In the genomic region with DNA sequence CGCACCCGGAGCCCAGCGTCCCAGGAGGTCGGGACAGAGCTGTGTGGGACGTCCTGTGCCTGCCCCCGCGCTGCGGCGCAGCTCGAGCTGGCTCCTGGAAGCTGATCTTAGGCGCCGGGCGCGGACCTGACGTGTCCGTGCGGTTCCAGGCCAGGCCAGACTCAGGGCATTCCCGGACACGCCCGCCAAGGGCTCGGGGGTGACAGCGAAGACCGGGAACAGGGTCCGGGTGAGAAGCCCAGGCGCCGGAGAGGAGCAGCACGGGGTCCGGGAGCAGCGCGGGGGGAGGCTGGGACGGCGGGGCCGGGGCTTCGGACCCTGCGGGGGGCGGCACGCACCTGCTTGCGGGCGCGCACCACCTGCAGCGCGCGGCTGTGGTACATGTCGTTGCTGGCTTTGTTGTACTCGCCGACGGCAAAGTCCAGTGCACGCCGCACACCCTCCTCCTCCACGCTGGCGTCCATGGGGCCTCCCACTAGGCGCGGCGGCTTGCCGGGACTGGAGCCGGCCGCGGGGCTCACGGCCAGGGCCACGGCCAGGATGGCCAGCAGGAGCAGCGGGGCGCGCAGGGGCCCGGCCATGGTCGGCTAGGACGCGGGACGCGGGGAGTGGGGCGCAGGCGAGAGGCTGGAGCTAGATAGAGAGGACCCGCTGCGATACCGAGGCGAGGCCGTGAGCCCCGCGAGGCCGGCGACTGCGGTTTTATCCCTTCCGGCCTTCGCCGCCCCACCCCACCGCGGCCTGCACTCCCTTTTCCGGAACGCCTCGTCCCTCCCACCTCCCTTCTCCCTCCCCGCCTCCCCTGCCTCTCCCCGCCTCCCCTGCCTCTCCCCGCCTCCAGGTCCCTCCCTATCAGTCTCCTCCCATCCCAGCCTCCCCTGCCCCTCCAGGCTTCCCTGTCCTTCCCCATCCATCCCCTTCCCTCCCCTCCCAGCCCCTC, we compare ENCODE assay signal across 8 cellular contexts.
DNase-seq lines count a peak whose midpoint lies in the region; ATAC-seq lines count a peak whose summit lies in the region.

A gene with protein sequence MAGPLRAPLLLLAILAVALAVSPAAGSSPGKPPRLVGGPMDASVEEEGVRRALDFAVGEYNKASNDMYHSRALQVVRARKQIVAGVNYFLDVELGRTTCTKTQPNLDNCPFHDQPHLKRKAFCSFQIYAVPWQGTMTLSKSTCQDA (minus strand): TSS at position 674 of the 940 bp plus-strand sequence. CDS start 93 bp downstream, at position 581.

- peak within 1 kb of the TSS; percentile 86 for H3K9ac ChIP-seq in HUES6 (ENCODE audit: low read length)

- no peak within 1 kb of the TSS; the same call in 1 of the 2 replicates for H3K27ac ChIP-seq in HUES6 (ENCODE audit: low read depth, low read length)

- peak; percentile 57 for ATAC-seq in GM21423 (IDR thresholded peaks at IDR 0.05; ENCODE audit: unreplicated experiment)
- ATAC-seq in central memory CD8-positive, alpha-beta T cell (replicated peaks; ENCODE audit: extremely low read depth, poor library complexity, severe bottlenecking), result no peak
- ATAC-seq in HG03378 (IDR thresholded peaks at IDR 0.05; ENCODE audit: unreplicated experiment), result no peak

- H3K27me3 Mint-ChIP-seq in central memory CD8-positive, alpha-beta T cell, result peaks cover 22% of the 10 kb centered on the region

- peaks cover 8% of the 10 kb centered on the region for H3K4me1 Mint-ChIP-seq in central memory CD8-positive, alpha-beta T cell

- no peaks in the 10 kb centered on the region for H3K9me3 Mint-ChIP-seq in central memory CD8-positive, alpha-beta T cell

- peaks cover 11% of the 10 kb centered on the region for H3K36me3 ChIP-seq in HUES6 (ENCODE audit: control insufficient read depth, insufficient read depth, low read length)

- peaks cover 9% of the 10 kb centered on the region for H3K27me3 ChIP-seq in HUES6 (ENCODE audit: control insufficient read depth, insufficient read depth, low read length)

- DNase-seq in EH (ENCODE audit: low read depth), result peak; percentile 92
- DNase-seq in OCI-M1 (lab: John Stamatoyannopoulos, UW), result peak; percentile 91
- no peak for DNase-seq in central memory CD8-positive, alpha-beta T cell (ENCODE audit: low spot score in 2 of 2)
- peak; percentile 82 for DNase-seq in iPS-NIHi7 (ENCODE audit: extremely low spot score)
- peak; percentile 64 for DNase-seq in skeletal muscle cell (ENCODE audit: low read depth)

- H3K4me3 Mint-ChIP-seq in central memory CD8-positive, alpha-beta T cell, result peak within 1 kb of the TSS; percentile 77

- peaks cover 27% of the 10 kb centered on the region for H3K4me1 ChIP-seq in HUES6 (ENCODE audit: control insufficient read depth, insufficient read depth, low read length)

- H3K27ac Mint-ChIP-seq in central memory CD8-positive, alpha-beta T cell (ENCODE audit: low read depth), result peak within 1 kb of the TSS; percentile 42

- peak within 1 kb of the TSS; percentile 90 for H3K4me3 ChIP-seq in HUES6 (ENCODE audit: low read depth, low read length)
- H3K4me3 ChIP-seq in skeletal muscle cell (ENCODE audit: low read depth, low read length), result peak within 1 kb of the TSS; percentile 83

- no peaks in the 10 kb centered on the region for H3K9me3 ChIP-seq in HUES6 (ENCODE audit: control insufficient read depth, insufficient read depth, low read depth, low read length)

- H3K36me3 Mint-ChIP-seq in central memory CD8-positive, alpha-beta T cell (ENCODE audit: insufficient read depth), result no peaks in the 10 kb centered on the region

Comparison
In these comparisons a context has a peak if more than half of its experiments do, and no peak if none do; other contexts are left out.
1. DNase-seq: peak in EH (single experiment), OCI-M1 (single experiment), iPS-NIHi7 (single experiment) and skeletal muscle cell (single experiment); none in central memory CD8-positive, alpha-beta T cell (0 of 2).